In genomic region chrX:119003462-119003861, GRCh38 we compare ENCODE assay signal across 20 cellular contexts. TPM values are rescaled to one million over a fixed set of nuclear protein-coding genes. Genes with fewer than 3 reads are reported as not detected.
DNase-seq lines count a peak whose midpoint lies in the region; ATAC-seq, FAIRE-seq and TF ChIP-seq lines count a peak whose summit lies in the region.
"Had no signal": no experiment of that assay in that cellular context is flagged by ENCODE, and none has a peak within 500 bp of the region (broad histone marks: within the 10 kb centered on the region; RNA-seq: fewer than 3 reads in every experiment).

No MANE protein-coding gene starts in this region.

- DNase-seq in PC-3, result no peak
- no peak for DNase-seq in astrocyte (ENCODE audit: low read depth)
- no peak for DNase-seq in activated T-cell treated with anti-CD3 and anti-CD28 coated beads, Interleukin-2, amount 50 U/mL, for 1 hour
- no peak for DNase-seq in left lung
- DNase-seq in ascending aorta (ENCODE audit: low spot score in 2 of 2), result no peak
- DNase-seq: 8988T; C1 segment of cervical spinal cord; Calu3; CD4-positive, alpha-beta memory T cell; COR-L47; DMS53; DMS79 treated with DMSO at 0.1 percent for 48 hours; GF-D8; H9; HFFc6 had no signal

- TF ChIP-seq CTCF in HEK293 (tag by site-specific recombination; IDR thresholded peaks at IDR 0.05), result no peak
- TF ChIP-seq CTCF in PC-3 (conservative IDR thresholded peaks at IDR 0.05; ENCODE audit: low read depth, low read length), result no peak
- TF ChIP-seq CTCF in astrocyte (IDR thresholded peaks at IDR 0.05; ENCODE audit: insufficient read depth, low read depth, low read length), result no peak
- no peak for TF ChIP-seq CTCF in left lung (IDR thresholded peaks at IDR 0.05)
- no peak for TF ChIP-seq CTCF in ascending aorta (IDR thresholded peaks at IDR 0.05)

- ATAC-seq in PC-3, result peak; percentile 53; the same call in 1 of the 2 replicates
- no peak for ATAC-seq in left lung
- ATAC-seq: HCT116 had no signal

- no peak overlapping the region for H3K27ac Mint-ChIP-seq in astrocyte (ENCODE audit: unreplicated experiment)
- H3K27ac Mint-ChIP-seq: H9, HFFc6 had no signal

- H3K36me3 ChIP-seq in HEK293 (ENCODE audit: control insufficient read depth in 2 of 2, insufficient read depth in 1 of 2, low read length in 2 of 2) (peaks cover 0 to 4% of the 10 kb centered on the region in 2 experiments; a peak in 1 of 3 replicates), PC-3 (ENCODE audit: low read depth, low read length) (peaks cover 4% of the 10 kb centered on the region; the same call in 1 of the 2 replicates), astrocyte (ENCODE audit: insufficient read depth, low read length) (no peaks in the 10 kb centered on the region), left lung (no peaks in the 10 kb centered on the region), ascending aorta (no peaks in the 10 kb centered on the region)

- POLR2A ChIA-PET in HEK293 (lab: Yijun Ruan, JAX) (no interaction called here), PC-3 (lab: Charles Lee; ENCODE audit: unreplicated experiment) (no interaction called here)

- H2AFZ ChIP-seq in PC-3 (ENCODE audit: low read length) (no peak overlapping the region), astrocyte (ENCODE audit: low read depth, low read length) (no peak overlapping the region)

- peaks cover 13% of the 10 kb centered on the region for H3K27me3 Mint-ChIP-seq in astrocyte (ENCODE audit: low read depth, unreplicated experiment)
- H3K27me3 Mint-ChIP-seq: CD4-positive, alpha-beta memory T cell had no signal

- H3K4me3 Mint-ChIP-seq in astrocyte (ENCODE audit: unreplicated experiment), result no peak overlapping the region
- H3K4me3 Mint-ChIP-seq: CD4-positive, alpha-beta memory T cell; H9; HFFc6 had no signal

- H3K4me2 ChIP-seq in PC-3 (ENCODE audit: low read length) (no peak overlapping the region), astrocyte (ENCODE audit: low read length) (no peak overlapping the region)

- no peaks in the 10 kb centered on the region for H4K20me1 ChIP-seq in PC-3 (ENCODE audit: low read length)
- no peaks in the 10 kb centered on the region for H4K20me1 ChIP-seq in astrocyte (ENCODE audit: insufficient read depth, low read length)

- no peaks in the 10 kb centered on the region for H3K79me2 ChIP-seq in PC-3 (ENCODE audit: low read length)
- no peaks in the 10 kb centered on the region for H3K79me2 ChIP-seq in astrocyte (ENCODE audit: insufficient read depth, low read length)

- no peaks in the 10 kb centered on the region for H3K4me1 Mint-ChIP-seq in astrocyte (ENCODE audit: low read depth, unreplicated experiment)
- H3K4me1 Mint-ChIP-seq: H9 had no signal

- H3K4me3 ChIP-seq in HEK293 (ENCODE audit: low read depth, low read length) (no peak overlapping the region), PC-3 (ENCODE audit: low read length) (no peak overlapping the region), astrocyte (ENCODE audit: insufficient read depth, low read depth, low read length) (no peak overlapping the region), left lung (no peak overlapping the region), ascending aorta (no peak overlapping the region)

- H3K36me3 Mint-ChIP-seq in astrocyte (ENCODE audit: low read depth, unreplicated experiment), result no peaks in the 10 kb centered on the region

- H3K27ac ChIP-seq in HEK293 (ENCODE audit: extremely low read depth, low read depth, low read length) (no peak overlapping the region), PC-3 (ENCODE audit: low read length) (no peak overlapping the region), astrocyte (ENCODE audit: low read depth, low read length) (no peak overlapping the region), left lung (no peak overlapping the region), ascending aorta (no peak overlapping the region)

- H3K9me3 ChIP-seq in HEK293 (ENCODE audit: control insufficient read depth, insufficient read depth, low read depth, low read length) (no peaks in the 10 kb centered on the region), PC-3 (ENCODE audit: low read length) (no peaks in the 10 kb centered on the region), astrocyte (ENCODE audit: insufficient read depth, low read depth, low read length) (no peaks in the 10 kb centered on the region), left lung (no peaks in the 10 kb centered on the region), ascending aorta (no peaks in the 10 kb centered on the region)

- H3K4me1 ChIP-seq in HEK293 (ENCODE audit: control insufficient read depth, insufficient read depth, low read length) (0 out of 2 replicates have a peak, but pooled peaks cover 3% of the 10 kb centered on the region), PC-3 (ENCODE audit: insufficient read depth, low read length) (no peaks in the 10 kb centered on the region), astrocyte (ENCODE audit: insufficient read depth, low read length) (no peaks in the 10 kb centered on the region), left lung (no peaks in the 10 kb centered on the region), ascending aorta (no peaks in the 10 kb centered on the region)

- BruUV-seq in PC-3 (replicated peaks; lab: Mats Ljungman, UMichigan), result no TSS peak

- H3K9me2 ChIP-seq in PC-3 (replicated peaks; ENCODE audit: low read length), result no peaks in the 10 kb centered on the region

- FAIRE-seq in astrocyte (lab: Jason Lieb, UNC), result peak; percentile 89
- FAIRE-seq: GM12891, GM18507 had no signal

- intact Hi-C loops in PC-3 (cut with micrococcal nuclease) (no loop called here), left lung (cut with DNase I) (no loop called here), ascending aorta (cut with DNase I) (no loop called here)

- H3F3A ChIP-seq in PC-3 (ENCODE audit: low read length, unreplicated experiment), result no peaks in the 10 kb centered on the region

- H3K9ac ChIP-seq in PC-3 (ENCODE audit: low read length) (no peak overlapping the region), astrocyte (ENCODE audit: low read length) (no peak overlapping the region)

- CTCF ChIA-PET in HEK293 (lab: Yijun Ruan, JAX) (interaction anchor here (1.2 to 3.1 kb wide), 3 partner anchors 11 to 64 kb away, joined by 4 to 42 read pairs (median 10); no protein-coding TSS in a partner anchor), PC-3 (lab: Charles Lee) (interaction anchor here (0.7 to 0.9 kb wide), 3 partner anchors 63 to 97 kb away, joined by 3 to 11 read pairs (median 4); no protein-coding TSS in a partner anchor)

- H3K9me3 Mint-ChIP-seq in astrocyte (ENCODE audit: unreplicated experiment), result peaks cover 4% of the 10 kb centered on the region
- H3K9me3 Mint-ChIP-seq: HFFc6 had no signal

- H3K27me3 ChIP-seq in PC-3 (ENCODE audit: low read length), result no peaks in the 10 kb centered on the region
- no peaks in the 10 kb centered on the region for H3K27me3 ChIP-seq in astrocyte (ENCODE audit: insufficient read depth, low read length)
- H3K27me3 ChIP-seq in left lung, result no peaks in the 10 kb centered on the region
- no peaks in the 10 kb centered on the region for H3K27me3 ChIP-seq in ascending aorta

TF ChIP-seq in HEK293, 187 proteins besides CTCF, POLR2A, EP300 and RAD21 (continues in another document):
- no peak for TF ChIP-seq ZNF341 (tag by site-specific recombination; IDR thresholded peaks at IDR 0.05; ENCODE audit: low read depth)
- peak; percentile 34; the same call in 1 of the 2 replicates for TF ChIP-seq FEZF1 (tag by site-specific recombination; IDR thresholded peaks at IDR 0.05)
- no peak for TF ChIP-seq ZNF121 (tag by site-specific recombination; IDR thresholded peaks at IDR 0.05)
- no peak for TF ChIP-seq SALL2 (tag by site-specific recombination; IDR thresholded peaks at IDR 0.05; ENCODE audit: borderline replicate concordance)
- no peak for TF ChIP-seq ZNF155 (tag by site-specific recombination; IDR thresholded peaks at IDR 0.05)
- TF ChIP-seq ZNF184 (tag by site-specific recombination; IDR thresholded peaks at IDR 0.05), result no peak
- no peak for TF ChIP-seq PRDM2 (tag by site-specific recombination; IDR thresholded peaks at IDR 0.05; ENCODE audit: borderline replicate concordance)

RNA-seq across cellular contexts. Expression of gene LONRF3, which starts 29.0 kb away (rescaled TPM):
- total RNA-seq in PC-3 (2014; rRNA removed) (14.5 and 15.6 TPM in 2 replicates), astrocyte (0.11 and 0.19 TPM in 2 replicates), left lung (10 to 100 TPM; 14.4 to 23.0 TPM), ascending aorta (11.0 TPM)
- total RNA-seq: G401, HFFc6 had no signal

Comparison
In these comparisons a context has a peak if more than half of its experiments do, and no peak if none do; other contexts are left out.
1. RNA of gene LONRF3, which starts 29.0 kb away (total RNA-seq): 14.4 to 23.0 TPM in left lung, 14.5 to 15.6 TPM in PC-3 and 11.0 TPM in ascending aorta (single experiment); 0.11 to 0.19 TPM in astrocyte; every median in the first group is over 10 times any median in the second.